In genomic region chr5:103270581-103270980, GRCh38 we compare ENCODE assay signal across 24 cellular contexts. TPM values are rescaled to one million over a fixed set of nuclear protein-coding genes. Genes with fewer than 3 reads are reported as not detected.
DNase-seq lines count a peak whose midpoint lies in the region; ATAC-seq, FAIRE-seq and TF ChIP-seq lines count a peak whose summit lies in the region.
"Had no signal": no experiment of that assay in that cellular context is flagged by ENCODE, and none has a peak within 500 bp of the region (broad histone marks: within the 10 kb centered on the region; RNA-seq: fewer than 3 reads in every experiment).

No MANE protein-coding gene starts in this region.

- peak overlapping the region in 2 of 3 donors; percentile 6 to 33 for H3K27ac Mint-ChIP-seq in CD4-positive, CD25-positive, alpha-beta regulatory T cell
- H3K27ac Mint-ChIP-seq in osteocyte (ENCODE audit: unreplicated experiment): peak overlapping the region; percentile 31
- H3K27ac Mint-ChIP-seq in natural killer cell: no peak overlapping the region
- H3K27ac Mint-ChIP-seq: CD4-positive, alpha-beta memory T cell had no signal

- H3K36me3 Mint-ChIP-seq in CD4-positive, CD25-positive, alpha-beta regulatory T cell: peaks cover 7% of the 10 kb centered on the region
- H3K36me3 Mint-ChIP-seq in osteocyte (ENCODE audit: unreplicated experiment): peaks cover 9% of the 10 kb centered on the region
- H3K36me3 Mint-ChIP-seq in natural killer cell: no peaks in the 10 kb centered on the region

- no peaks in the 10 kb centered on the region for H3K9me2 ChIP-seq in MM.1S (replicated peaks; ENCODE audit: insufficient read depth, low read length)

- no peak for TF ChIP-seq RAD21 in GM12878 (IDR thresholded peaks at IDR 0.05; ENCODE audit: insufficient read depth, low read depth, low read length)

- no peak for DNase-seq in CD4-positive, CD25-positive, alpha-beta regulatory T cell
- DNase-seq in MM.1S: no peak
- DNase-seq in GM12878 (ENCODE audit: low read depth, low spot score): no peak
- DNase-seq in osteocyte (ENCODE audit: extremely low spot score, unreplicated experiment): no peak
- no peak for DNase-seq in ureter (ENCODE audit: low spot score)
- DNase-seq in NCI-H2171 (lab: John Stamatoyannopoulos, UW): no peak
- no peak for DNase-seq in natural killer cell
- DNase-seq: CD4-positive, alpha-beta memory T cell; COR-L47; DMS53; GOT3; IMR-90; Karpas-422; MV-4-11; NCI-H1105; NCI-H1436 treated with DMSO at 0.1 percent for 48 hours; NCI-H187 treated with DMSO at 0.1 percent for 48 hours; NCI-H2107; NCI-H446; NCI-H526; Peyer's patch; SHP77 treated with DMSO at 0.1 percent for 48 hours had no signal

- no peak overlapping the region for H2AFZ ChIP-seq in MM.1S (ENCODE audit: low read length)
- no peak overlapping the region for H2AFZ ChIP-seq in GM12878 (ENCODE audit: control insufficient read depth, low read depth, low read length)

- SMC1A ChIA-PET in GM12878 (lab: Charles Lee; ENCODE audit: uncharacterized antibody, unreplicated experiment): interaction anchor here (0.6 to 7.6 kb wide), 7 partner anchors 10 to 1142 kb away, joined by 3 to 64 read pairs (median 4); partner anchors contain the start of gene MACIR

- no peaks in the 10 kb centered on the region for H3K9me3 Mint-ChIP-seq in CD4-positive, CD25-positive, alpha-beta regulatory T cell
- H3K9me3 Mint-ChIP-seq in osteocyte (ENCODE audit: unreplicated experiment) (no peaks in the 10 kb centered on the region), natural killer cell (no peaks in the 10 kb centered on the region)
- H3K9me3 Mint-ChIP-seq: CD4-positive, alpha-beta memory T cell had no signal

- H3K36me3 ChIP-seq in CD4-positive, CD25-positive, alpha-beta regulatory T cell (ENCODE audit: control insufficient read depth, insufficient read depth, low read length): no peaks in the 10 kb centered on the region
- H3K36me3 ChIP-seq in MM.1S (replicated peaks; ENCODE audit: insufficient read depth, low read length): peaks cover 11% of the 10 kb centered on the region; the same call in 1 of the 2 replicates
- H3K36me3 ChIP-seq in GM12878 (ENCODE audit: control insufficient read depth in 2 of 2, insufficient read depth in 2 of 2, low read length in 1 of 2): no peaks in the 10 kb centered on the region
- H3K36me3 ChIP-seq: HAP-1 had no signal

- RAD21 ChIA-PET in GM12878 (lab: Charles Lee; ENCODE audit: unreplicated experiment): interaction anchor here (1.7 to 4.3 kb wide), 2 partner anchors 10 to 38 kb away, joined by 3 to 34 read pairs; partner anchors contain the start of gene MACIR

- intact Hi-C loops in GM12878 (cut with micrococcal nuclease; ENCODE audit: unreplicated experiment) (no loop called here), natural killer cell (cut with micrococcal nuclease) (no loop called here)

- H3K27me3 Mint-ChIP-seq in CD4-positive, CD25-positive, alpha-beta regulatory T cell: no peaks in the 10 kb centered on the region
- H3K27me3 Mint-ChIP-seq in osteocyte (ENCODE audit: unreplicated experiment): no peaks in the 10 kb centered on the region
- no peaks in the 10 kb centered on the region for H3K27me3 Mint-ChIP-seq in natural killer cell (ENCODE audit: low read depth in 2 of 2)
- H3K27me3 Mint-ChIP-seq: CD4-positive, alpha-beta memory T cell had no signal

- POLR2A ChIA-PET in GM12878 (lab: Charles Lee): interaction anchor here (1.6 kb wide), 1 partner anchor 12 kb away, joined by 4 read pairs; the partner anchor contains the start of gene MACIR

- H4K20me1 ChIP-seq in MM.1S (ENCODE audit: insufficient read depth, low read length): no peaks in the 10 kb centered on the region
- H4K20me1 ChIP-seq in GM12878 (ENCODE audit: control insufficient read depth, insufficient read depth): no peaks in the 10 kb centered on the region

- no peak for TF ChIP-seq EP300 in GM12878 (IDR thresholded peaks at IDR 0.05; ENCODE audit: borderline replicate concordance in 1 of 2, control insufficient read depth in 1 of 2, low read depth in 2 of 2, low read length in 2 of 2)

- H3K4me1 Mint-ChIP-seq in CD4-positive, CD25-positive, alpha-beta regulatory T cell: peaks cover 14 to 30% (median 21%) of the 10 kb centered on the region in 4 donors
- H3K4me1 Mint-ChIP-seq in osteocyte (ENCODE audit: unreplicated experiment): peaks cover 35% of the 10 kb centered on the region
- peaks cover 9 to 29% of the 10 kb centered on the region in 2 donors for H3K4me1 Mint-ChIP-seq in natural killer cell

- no peak for ATAC-seq in CD4-positive, CD25-positive, alpha-beta regulatory T cell (ENCODE audit: low read depth in 2 of 2)
- ATAC-seq in GM12878: peak; percentile 48
- ATAC-seq in natural killer cell: no peak

- no peak overlapping the region for H3K27ac ChIP-seq in CD4-positive, CD25-positive, alpha-beta regulatory T cell (ENCODE audit: insufficient read depth, low read length, poor library complexity, severe bottlenecking)
- H3K27ac ChIP-seq in MM.1S (ENCODE audit: low read length): no peak overlapping the region
- no peak overlapping the region for H3K27ac ChIP-seq in GM12878 (ENCODE audit: control insufficient read depth, insufficient read depth)
- H3K27ac ChIP-seq: BLaER1, Peyer's patch had no signal

- no TSS peak for BruUV-seq in GM12878 (replicated peaks; lab: Mats Ljungman, UMichigan)

- in situ Hi-C loops in GM12878 (cut with MboI): no loop called here

- peak overlapping the region; percentile 97 for H3K4me2 ChIP-seq in MM.1S (ENCODE audit: low read depth, low read length)
- H3K4me2 ChIP-seq in GM12878 (ENCODE audit: control insufficient read depth, insufficient read depth): no peak overlapping the region; the same call in 1 of the 2 replicates
- H3K4me2 ChIP-seq: BLaER1 had no signal

- H3K4me1 ChIP-seq in CD4-positive, CD25-positive, alpha-beta regulatory T cell (ENCODE audit: control insufficient read depth, insufficient read depth, low read length, poor library complexity, severe bottlenecking): no peaks in the 10 kb centered on the region
- H3K4me1 ChIP-seq in MM.1S (ENCODE audit: low read length) (peaks cover 24% of the 10 kb centered on the region), GM12878 (ENCODE audit: control insufficient read depth, insufficient read depth, low read length) (peaks cover 10% of the 10 kb centered on the region)
- H3K4me1 ChIP-seq: BLaER1, HAP-1, Peyer's patch had no signal

- H3K9ac ChIP-seq in MM.1S (ENCODE audit: low read length) (no peak overlapping the region), GM12878 (ENCODE audit: control insufficient read depth, insufficient read depth, low read length) (no peak overlapping the region)
- H3K9ac ChIP-seq: BLaER1 had no signal

- H3K27me3 ChIP-seq in CD4-positive, CD25-positive, alpha-beta regulatory T cell (ENCODE audit: control insufficient read depth, insufficient read depth, low read length): no peaks in the 10 kb centered on the region
- H3K27me3 ChIP-seq in MM.1S (replicated peaks; ENCODE audit: insufficient read depth, low read length) (no peaks in the 10 kb centered on the region), GM12878 (replicated peaks in 1 of 2; ENCODE audit: control insufficient read depth in 2 of 2, insufficient read depth in 2 of 2, low read length in 1 of 2) (no peaks in the 10 kb centered on the region)
- H3K27me3 ChIP-seq: BLaER1, Peyer's patch had no signal

- CTCF ChIA-PET in GM12878 (lab: Yijun Ruan, JAX): interaction anchor here (0.6 to 2.2 kb wide), 4 partner anchors 10 to 525 kb away, joined by 3 to 10 read pairs (median 5); no protein-coding TSS in a partner anchor

- no peak overlapping the region for H3K4me3 ChIP-seq in CD4-positive, CD25-positive, alpha-beta regulatory T cell (ENCODE audit: low read depth, low read length)
- H3K4me3 ChIP-seq in MM.1S (ENCODE audit: low read length) (0 out of 2 replicates have a peak overlapping the region, but pooled peaks have one; percentile 61), GM12878 (no peak overlapping the region)
- H3K4me3 ChIP-seq: BLaER1, HAP-1, Peyer's patch had no signal

- FAIRE-seq in GM12878 (lab: Jason Lieb, UNC): no peak

- no peak overlapping the region for H3K4me3 Mint-ChIP-seq in CD4-positive, CD25-positive, alpha-beta regulatory T cell
- H3K4me3 Mint-ChIP-seq in osteocyte (ENCODE audit: unreplicated experiment): no peak overlapping the region
- H3K4me3 Mint-ChIP-seq in natural killer cell: no peak overlapping the region

- TF ChIP-seq CTCF in MM.1S (IDR thresholded peaks at IDR 0.05; ENCODE audit: low read length): no peak
- no peak for TF ChIP-seq CTCF in GM12878 (IDR thresholded peaks at IDR 0.05 in 2 of 3, conservative IDR thresholded peaks at IDR 0.05 in 1 of 3; ENCODE audit: control insufficient read depth in 2 of 3, extremely low read depth in 1 of 3, insufficient read depth in 1 of 3, low read depth in 3 of 3, low read length in 3 of 3)
- no peak for TF ChIP-seq CTCF in osteocyte (IDR thresholded peaks at IDR 0.05)
- TF ChIP-seq CTCF in natural killer cell (IDR thresholded peaks at IDR 0.05): no peak

- H3K79me2 ChIP-seq in MM.1S (ENCODE audit: low read length): peaks cover 94% of the 10 kb centered on the region
- H3K79me2 ChIP-seq in GM12878 (ENCODE audit: control insufficient read depth, insufficient read depth, low read length): peaks cover 18% of the 10 kb centered on the region

- TF ChIP-seq POLR2A in GM12878 (IDR thresholded peaks at IDR 0.05; ENCODE audit: low read depth, low read length): no peak

- no peaks in the 10 kb centered on the region for H3K9me3 ChIP-seq in CD4-positive, CD25-positive, alpha-beta regulatory T cell (ENCODE audit: control insufficient read depth in 2 of 2, low read length in 2 of 2)
- H3K9me3 ChIP-seq in MM.1S (replicated peaks; ENCODE audit: insufficient read depth, low read length): no peaks in the 10 kb centered on the region
- no peaks in the 10 kb centered on the region; the same call in 2 of the 3 replicates for H3K9me3 ChIP-seq in GM12878 (replicated peaks; ENCODE audit: control insufficient read depth, insufficient read depth, low read length)
- H3K9me3 ChIP-seq: BLaER1, HAP-1, Peyer's patch had no signal

- peaks cover 16% of the 10 kb centered on the region for H3F3A ChIP-seq in MM.1S (ENCODE audit: insufficient read depth, low read length)

RNA-seq across cellular contexts. Expression of gene MACIR, which starts 12.0 kb away (rescaled TPM):
- total RNA-seq in CD4-positive, CD25-positive, alpha-beta regulatory T cell: 2.7 TPM
- polyA plus RNA-seq in CD4-positive, CD25-positive, alpha-beta regulatory T cell: 1 to 10 TPM; 4.1 to 4.8 (median 4.6) TPM
- total RNA-seq in GM12878 (2013; cell fraction: nucleolus; rRNA removed): 7.2 and 7.3 TPM in 2 replicates
- 9.4 and 9.9 TPM in 2 replicates for total RNA-seq in GM12878 (2014; rRNA removed)
- 10.2 and 10.6 TPM in 2 replicates for total RNA-seq in GM12878 (2014; rRNA removed; fragmentation: Illumina TruSeq; extraction: Trizol)
- 11.0 and 11.1 TPM in 2 replicates for total RNA-seq in GM12878 (2021)
- polyA plus RNA-seq in GM12878 (2011; ENCODE audit: low read depth): 3.4 TPM
- 11.3 and 12.3 TPM in 2 replicates for polyA plus RNA-seq in GM12878 (2011; rRNA removed)
- 6.1 and 6.3 TPM in 2 replicates for polyA plus RNA-seq in GM12878 (2011; cell fraction: cytosol; rRNA removed)
- 7.3 and 9.6 TPM in 2 replicates for polyA plus RNA-seq in GM12878 (2011; cell fraction: nucleus; rRNA removed)
- polyA plus RNA-seq in GM12878 (2012): 5.0 and 6.3 TPM in 2 replicates
- polyA plus RNA-seq in GM12878 (2014; fragmentation: Illumina TruSeq; extraction: Trizol): 11.1 and 11.2 TPM in 2 replicates
- polyA plus RNA-seq in GM12878 (2014; fragmentation: Nextera tagmentation; extraction: Ambion mirVana): 1 to 10 TPM; 2.1 to 3.8 TPM
- 8.5 and 9.2 TPM in 2 replicates for polyA plus RNA-seq in GM12878 (2014; rRNA removed)
- polyA plus RNA-seq in GM12878 (2016; fragmentation: Nextera tagmentation; extraction: Ambion mirVana): 10 to 100 TPM; 15.5 to 16.1 TPM
- 9.7 and 11.3 TPM in 2 replicates for polyA minus RNA-seq in GM12878 (2011; rRNA and poly(A)+ RNA removed)
- polyA minus RNA-seq in GM12878 (2011; cell fraction: cytosol; rRNA and poly(A)+ RNA removed): 4.3 and 4.4 TPM in 2 replicates
- 3.9 and 7.2 TPM in 2 replicates for polyA minus RNA-seq in GM12878 (2011; cell fraction: nucleus; rRNA and poly(A)+ RNA removed)
- 7.7 and 8.4 TPM in 2 replicates for total RNA-seq in osteocyte
- total RNA-seq in ureter: 6.2 TPM
- total RNA-seq in natural killer cell: 1 to 10 TPM; 1.5 to 5.3 (median 2.7) TPM

Comparison
In these comparisons a context has a peak if more than half of its experiments do, and no peak if none do; other contexts are left out.
1. H3K27ac Mint-ChIP-seq: peak in CD4-positive, CD25-positive, alpha-beta regulatory T cell (2 of 3) and osteocyte (single experiment); none in natural killer cell (0 of 2).